ENCODE assay signal across 10 cellular contexts in the genomic region with DNA sequence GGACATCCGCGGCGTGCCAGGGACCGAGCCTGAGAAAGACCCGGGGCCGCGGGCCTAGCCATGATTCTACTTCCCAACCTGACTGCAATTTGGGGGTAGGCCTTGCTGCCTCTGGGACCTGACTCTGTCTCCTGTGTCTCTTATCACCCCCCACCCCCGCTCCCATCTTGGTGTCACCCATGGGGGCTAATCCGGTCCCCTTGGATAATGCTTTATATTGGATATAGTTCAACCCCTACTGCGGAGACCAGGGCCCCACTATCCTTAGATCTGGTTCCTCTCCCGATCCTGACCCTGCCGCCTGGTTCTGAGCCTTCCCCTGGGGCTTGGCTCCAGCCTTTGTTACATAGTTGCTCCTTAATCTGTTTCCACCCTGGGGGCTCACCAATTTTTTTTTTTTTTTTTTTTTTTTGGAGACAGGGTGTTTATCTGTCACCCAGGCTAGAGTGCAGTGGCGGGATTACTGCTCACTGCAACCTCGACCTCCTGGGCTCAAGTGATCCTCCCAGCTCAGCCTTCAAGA. TPM values are rescaled to one million over a fixed set of nuclear protein-coding genes. Genes with fewer than 3 reads are reported as not detected.
DNase-seq lines count a peak whose midpoint lies in the region; ATAC-seq and TF ChIP-seq lines count a peak whose summit lies in the region.
"Had no signal": no experiment of that assay in that cellular context is flagged by ENCODE, and none has a peak within 500 bp of the region (broad histone marks: within the 10 kb centered on the region; RNA-seq: fewer than 3 reads in every experiment).

No MANE protein-coding gene starts in this region.

- no peaks in the 10 kb centered on the region for H3K9me3 Mint-ChIP-seq in CD8-positive, alpha-beta T cell

- TF ChIP-seq EP300 in ovary (IDR thresholded peaks at IDR 0.05) = no peak

- H3K4me3 Mint-ChIP-seq in CD8-positive, alpha-beta T cell = peak overlapping the region; percentile 70

- CTCF ChIA-PET in CD8-positive, alpha-beta T cell (lab: Charles Lee) = no interaction called here
- CTCF ChIA-PET in PC-9 (lab: Charles Lee) = no interaction called here

- H4K20me1 ChIP-seq in PC-9 (ENCODE audit: insufficient read depth) = peaks cover 4% of the 10 kb centered on the region; the same call in 1 of the 2 replicates

- H3K36me3 Mint-ChIP-seq in CD8-positive, alpha-beta T cell = peaks cover 26% of the 10 kb centered on the region

- H3K27ac ChIP-seq in CD8-positive, alpha-beta T cell (ENCODE audit: low read depth, low read length) = no peak overlapping the region
- H3K27ac ChIP-seq in PC-9 (peak overlapping the region; percentile 51; the same call in 1 of the 2 replicates), ovary (no peak overlapping the region)

- DNase-seq in CD8-positive, alpha-beta T cell = no peak
- DNase-seq in PC-9 = peak in 1 of 2 experiments; percentile 31
- DNase-seq in epithelial cell of proximal tubule (ENCODE audit: low read depth) = no peak
- DNase-seq in ovary = no peak
- no peak for DNase-seq in activated CD4-positive, CD25-positive, alpha-beta regulatory T cell treated with anti-CD3 and anti-CD28 coated beads, Interleukin-2, amount 50 U/mL, for 72 hours
- DNase-seq in stimulated activated CD4-positive, alpha-beta T cell treated with anti-CD3 and anti-CD28 coated beads, Interleukin-12 subunit alpha, Interleukin-12 subunit beta, amount 100 ng/mL, for 4 hours = no peak
- no peak for DNase-seq in HT-29 (ENCODE audit: low spot score)
- DNase-seq: NCI-H526 treated with DMSO at 0.1 percent for 48 hours had no signal

- no peaks in the 10 kb centered on the region for H3K9me3 ChIP-seq in CD8-positive, alpha-beta T cell (ENCODE audit: low read length)
- H3K9me3 ChIP-seq in PC-9 (ENCODE audit: insufficient read depth, low read depth) (no peaks in the 10 kb centered on the region), ovary (no peaks in the 10 kb centered on the region)

- peak overlapping the region; percentile 95 for H2AFZ ChIP-seq in PC-9

- H3F3A ChIP-seq in PC-9 (ENCODE audit: insufficient read depth, low read depth) = peaks cover 36% of the 10 kb centered on the region; the same call in 1 of the 2 replicates

- TF ChIP-seq CTCF in CD8-positive, alpha-beta T cell (IDR thresholded peaks at IDR 0.05) = no peak
- TF ChIP-seq CTCF in PC-9 (conservative IDR thresholded peaks at IDR 0.05) = no peak
- no peak for TF ChIP-seq CTCF in epithelial cell of proximal tubule (conservative IDR thresholded peaks at IDR 0.05; ENCODE audit: low read depth, low read length)
- TF ChIP-seq CTCF in ovary (IDR thresholded peaks at IDR 0.05) = no peak

- H3K4me3 ChIP-seq in CD8-positive, alpha-beta T cell (ENCODE audit: low read depth, low read length) = peak overlapping the region; percentile 95
- H3K4me3 ChIP-seq in PC-9 = peak overlapping the region; percentile 86
- peak overlapping the region; percentile 98 for H3K4me3 ChIP-seq in epithelial cell of proximal tubule (ENCODE audit: low read depth, low read length)
- H3K4me3 ChIP-seq in ovary = peak overlapping the region; percentile 75

- intact Hi-C loops in CD8-positive, alpha-beta T cell (cut with DNase I, micrococcal nuclease) = loop anchor here (2.0 to 5.0 kb wide), 7 partner anchors 103 to 551 kb away; a partner anchor contains a TSS
- intact Hi-C loops in PC-9 (cut with micrococcal nuclease; ENCODE audit: unreplicated experiment) (loop anchor here (2.0 kb wide), 1 partner anchor 87 kb away; a partner anchor contains a TSS), ovary (cut with DNase I) (no loop called here)

- WGBS in ovary, 3 donors = 25 to 35% (median 30%) methylated on average over 14 of the region's 14 CpGs

- TF ChIP-seq POLR2A in ovary (IDR thresholded peaks at IDR 0.05) = no peak

- peaks cover 28% of the 10 kb centered on the region for H3K4me1 ChIP-seq in CD8-positive, alpha-beta T cell (ENCODE audit: insufficient read depth, low read length)
- H3K4me1 ChIP-seq in PC-9 (replicated peaks; ENCODE audit: insufficient read depth) (peaks cover 39% of the 10 kb centered on the region), ovary (ENCODE audit: insufficient read depth) (peaks cover 7% of the 10 kb centered on the region)

- no peaks in the 10 kb centered on the region for H3K27me3 Mint-ChIP-seq in CD8-positive, alpha-beta T cell (ENCODE audit: low read depth)

- H3K9me2 ChIP-seq in PC-9 (ENCODE audit: insufficient read depth) = no peaks in the 10 kb centered on the region

- H3K36me3 ChIP-seq in CD8-positive, alpha-beta T cell (ENCODE audit: insufficient read depth, low read length) = peaks cover 6% of the 10 kb centered on the region
- H3K36me3 ChIP-seq in PC-9 (ENCODE audit: low read depth) = no peaks in the 10 kb centered on the region
- H3K36me3 ChIP-seq in ovary = no peaks in the 10 kb centered on the region

- H3K4me2 ChIP-seq in PC-9 = peak overlapping the region; percentile 98

- peaks cover 39% of the 10 kb centered on the region for H3K4me1 Mint-ChIP-seq in CD8-positive, alpha-beta T cell (ENCODE audit: low read depth)

- no peaks in the 10 kb centered on the region for H3K27me3 ChIP-seq in CD8-positive, alpha-beta T cell (ENCODE audit: insufficient read depth, low read length)
- H3K27me3 ChIP-seq in PC-9 (ENCODE audit: insufficient read depth, low read depth) (no peaks in the 10 kb centered on the region), ovary (no peaks in the 10 kb centered on the region)

- no peak for ATAC-seq in CD8-positive, alpha-beta T cell
- ATAC-seq in GM18907 (IDR thresholded peaks at IDR 0.05; ENCODE audit: unreplicated experiment) = no peak
- ATAC-seq: esophagus mucosa had no signal

- BruUV-seq in PC-9 (replicated peaks; lab: Mats Ljungman, UMichigan) = no TSS peak

- H3K27ac Mint-ChIP-seq in CD8-positive, alpha-beta T cell = peak overlapping the region; percentile 55

- POLR2A ChIA-PET in CD8-positive, alpha-beta T cell (lab: Charles Lee) = interaction anchor here (0.8 to 2.7 kb wide), 3 partner anchors 88 to 288 kb away, joined by 3 to 21 read pairs (median 4); a partner anchor contains a TSS
- POLR2A ChIA-PET in PC-9 (lab: Charles Lee; ENCODE audit: unreplicated experiment) = no interaction called here

- H3K79me2 ChIP-seq in PC-9 (ENCODE audit: low read depth) = peaks cover 48% of the 10 kb centered on the region

RNA-seq across cellular contexts. Expression of a gene that starts 1.3 kb away (rescaled TPM):
- 10 to 100 TPM; 17.7 to 21.6 TPM for total RNA-seq in CD8-positive, alpha-beta T cell
- total RNA-seq in PC-9 (2021) (11.5 and 17.8 TPM in 2 replicates), epithelial cell of proximal tubule (5.4 and 11.5 TPM in 2 replicates), ovary (10 to 100 TPM in 4 of 7 donors, 1 to 10 TPM in 3; 4.1 to 12.6 (median 11.9) TPM)
- polyA plus RNA-seq in ovary = 10 to 100 TPM in 1 of 2 donors, 1 to 10 TPM in 1; 5.2 to 11.3 TPM
- total RNA-seq in HT-29 (2014; rRNA removed; shearing (Covaris generic)) = 13.7 and 21.5 TPM in 2 replicates

RNA-seq across cellular contexts. Expression of a gene that starts 1.9 kb away (rescaled TPM):
- 10 to 100 TPM; 31.9 to 35.9 TPM for total RNA-seq in CD8-positive, alpha-beta T cell
- total RNA-seq in PC-9 (2021) (61.6 and 104 TPM in 2 replicates), epithelial cell of proximal tubule (9.5 and 16.5 TPM in 2 replicates), ovary (10 to 100 TPM; 14.2 to 32.9 (median 23.4) TPM)
- polyA plus RNA-seq in ovary = 10 to 100 TPM in 1 of 2 donors, 1 to 10 TPM in 1; 1.8 to 33.7 TPM
- 34.2 and 51.1 TPM in 2 replicates for total RNA-seq in HT-29 (2014; rRNA removed; shearing (Covaris generic))

RNA-seq across cellular contexts. Expression of a gene that starts 19.1 kb away (rescaled TPM):
- under 1 TPM; 0.81 to 0.87 TPM for total RNA-seq in CD8-positive, alpha-beta T cell
- total RNA-seq in PC-9 (2021) (0.37 and 0.75 TPM in 2 replicates), epithelial cell of proximal tubule (0.29 TPM in 1 of 2 replicates, not detected in the other), ovary (under 1 TPM; 0.15 to 0.57 (median 0.20) TPM)
- polyA plus RNA-seq in ovary = under 1 TPM in 1 of 2 donors, not detected in 1; 0.11 TPM
- 1.4 and 6.7 TPM in 2 replicates for total RNA-seq in HT-29 (2014; rRNA removed; shearing (Covaris generic))

Comparison
In these comparisons a context has a peak if more than half of its experiments do, and no peak if none do; other contexts are left out.
1. intact Hi-C loops: an anchor here in CD8-positive, alpha-beta T cell (2.0 to 5.0 kb wide) and PC-9 (2.0 kb wide); none called in ovary.